16 cellular contexts compared by ENCODE assay signal in genomic region chr14:79325557-79325956, GRCh38.
"Had no signal": no experiment of that assay in that cellular context is flagged by ENCODE, and none has a peak within 500 bp of the region (broad histone marks: within the 10 kb centered on the region; RNA-seq: fewer than 3 reads in every experiment).

No MANE protein-coding gene starts in this region.

- ATAC-seq: esophagus mucosa; heart left ventricle; left ventricle myocardium superior; natural killer cell treated with Interleukin-12 subunit alpha and Interleukin-12 subunit beta and Interleukin-15 and Interleukin-18, amount 100 ng/mL, for 72 hours; right cardiac atrium had no signal

- DNase-seq: effector memory CD4-positive, alpha-beta T cell; heart left ventricle; hippocampal formation; left colon; left ventricle myocardium superior; midbrain; occipital lobe; right cardiac atrium; small intestine; stimulated activated CD4-positive, alpha-beta T cell treated with anti-CD3 and anti-CD28 coated beads, Interleukin-12 subunit alpha, Interleukin-12 subunit beta, amount 100 ng/mL, for 4 hours; stimulated activated naive CD4-positive, alpha-beta T cell; stomach; substantia nigra; transverse colon had no signal
